In genomic region chr14:41289025-41289424, GRCh38 we compare ENCODE assay signal across 23 cellular contexts.
"Had no signal": no experiment of that assay in that cellular context is flagged by ENCODE, and none has a peak within 500 bp of the region (broad histone marks: within the 10 kb centered on the region; RNA-seq: fewer than 3 reads in every experiment).

No MANE protein-coding gene starts in this region.

- H3K36me3 Mint-ChIP-seq: T-cell had no signal

- H3K9ac ChIP-seq: KMS-11, SK-N-SH had no signal

- H3K4me1 Mint-ChIP-seq: T-cell had no signal

- ATAC-seq: Panc1, PC-3, T-cell had no signal

- H3K4me3 Mint-ChIP-seq: T-cell had no signal

- H3K27me3 Mint-ChIP-seq: T-cell had no signal

- DNase-seq: IMR-90, Kasumi-1, MM.1S, NCI-H1092 treated with DMSO at 0.1 percent for 48 hours, NCI-H1436, NCI-H187, NCI-H2029, NCI-H2081 treated with DMSO at 0.1 percent for 48 hours, NCI-H2171, NCI-H226, NCI-H446, NCI-H510A, NCI-H524 treated with DMSO at 0.1 percent for 48 hours, NCI-H69, NCI-H774, PC-3, SHP77, SK-N-SH, SW 1271, T-cell had no signal

- H3K9me2 ChIP-seq: SK-N-SH had no signal

- H3K27ac ChIP-seq: KMS-11, RWPE1 had no signal

- H3K27ac Mint-ChIP-seq: T-cell had no signal

- H3K9me3 ChIP-seq: SK-N-SH had no signal

- H3K4me2 ChIP-seq: KMS-11, SK-N-SH had no signal
